22 cellular contexts compared by ENCODE assay signal in genomic region chr18:5537860-5538259, GRCh38. TPM values are rescaled to one million over a fixed set of nuclear protein-coding genes. Genes with fewer than 3 reads are reported as not detected.
"Had no signal": no experiment of that assay in that cellular context is flagged by ENCODE, and none has a peak within 500 bp of the region (broad histone marks: within the 10 kb centered on the region; RNA-seq: fewer than 3 reads in every experiment).

No MANE protein-coding gene starts in this region.

- H3K4me1 ChIP-seq: SJSA1 had no signal

- FAIRE-seq: RCC 7860 had no signal

- DNase-seq: KBM-7, MV-4-11, NCI-H1048, NCI-H1105, NCI-H1417 treated with DMSO at 0.1 percent for 48 hours, NCI-H187, NCI-H2029, NCI-H2081 treated with DMSO at 0.1 percent for 48 hours, NCI-H2171, NCI-H226, NCI-H446, NCI-H510A, NCI-H524 treated with DMSO at 0.1 percent for 48 hours, NCI-H774, Right ventricle myocardium superior, RPMI8226, SIG-M5 had no signal

- H3K27ac ChIP-seq: SJSA1, SK-N-MC had no signal

- H3K9me3 ChIP-seq: SJSA1 had no signal

- H3K36me3 ChIP-seq: SJSA1 had no signal

- H3K4me3 ChIP-seq: SJSA1, SK-N-MC had no signal

RNA-seq across cellular contexts. Expression of gene EPB41L3, which starts 5.9 kb away (rescaled TPM):
- total RNA-seq: HT-29, MCF 10A had no signal
